Comparison of ENCODE assay signal across 33 cellular contexts in genomic region chr10:75101416-75102251, GRCh38. TPM values are rescaled to one million over a fixed set of nuclear protein-coding genes. Genes with fewer than 3 reads are reported as not detected.
DNase-seq lines count a peak whose midpoint lies in the region; ATAC-seq, FAIRE-seq and TF ChIP-seq lines count a peak whose summit lies in the region.
"Had no signal": no experiment of that assay in that cellular context is flagged by ENCODE, and none has a peak within 500 bp of the region (broad histone marks: within the 10 kb centered on the region; RNA-seq: fewer than 3 reads in every experiment).

No MANE protein-coding gene starts in this region.

- peak overlapping the region; percentile 18; the same call in 1 of the 2 replicates for H2AFZ ChIP-seq in GM23338
- H2AFZ ChIP-seq in H1 (ENCODE audit: low read length): no peak overlapping the region

- no peak overlapping the region for H2BK120ac ChIP-seq in H1 (replicated peaks; ENCODE audit: low read depth, low read length)

- H2AK5ac ChIP-seq in H1 (ENCODE audit: low read depth, low read length): no peak overlapping the region; the same call in 1 of the 2 replicates

- H2BK12ac ChIP-seq in H1 (ENCODE audit: low read depth, low read length): no peak overlapping the region

- WGBS in H1 (ENCODE audit: extremely low coverage in 1 of 2, insufficient coverage in 1 of 2, insufficient read length in 1 of 2, insufficient replicate concordance in 2 of 2, low coverage in 1 of 2, low lambda C conversion rate in 2 of 2, missing lambda C conversion rate in 1 of 2), 2 experiments: 92% methylated on average over 11 of the region's 12 CpGs; no CpG with 5 or more reads in 1 of the 2 experiments
- WGBS in right cardiac atrium: 84% methylated on average over 12 of the region's 12 CpGs
- WGBS in sigmoid colon, 2 donors: 93 to 95% methylated on average over 12 of the region's 12 CpGs

- no peak overlapping the region for H3K4ac ChIP-seq in H1 (replicated peaks; ENCODE audit: insufficient read length, low read depth, low read length)

- no peaks in the 10 kb centered on the region for H3K9me3 Mint-ChIP-seq in GM23338
- H3K9me3 Mint-ChIP-seq in activated CD8-positive, alpha-beta memory T cell treated with anti-CD3 and anti-CD28 coated beads, Interleukin-2, amount 10 ng/mL, durations not matched to agents 7 days and 5 days (ENCODE audit: low read depth): no peaks in the 10 kb centered on the region
- H3K9me3 Mint-ChIP-seq: activated T-helper 17 cell treated with anti-CD3 and anti-CD28 coated beads, Interleukin-2, amount 50 U/mL, for 72 hours; CD4-positive, alpha-beta memory T cell; HFFc6 had no signal

- H3K79me2 ChIP-seq in GM23338 (replicated peaks; ENCODE audit: insufficient read depth) (no peaks in the 10 kb centered on the region), H1 (ENCODE audit: control insufficient read depth in 1 of 2, insufficient read depth in 2 of 2, low read length in 2 of 2) (no peaks in the 10 kb centered on the region)

- H3K27me3 ChIP-seq in GM23338 (ENCODE audit: insufficient read depth) (no peaks in the 10 kb centered on the region), H1 (replicated peaks in 1 of 4; ENCODE audit: control insufficient read depth in 3 of 4, extremely low read depth in 1 of 4, insufficient read depth in 3 of 4, low read length in 3 of 4) (no peaks in the 10 kb centered on the region), right cardiac atrium (ENCODE audit: control insufficient read depth, insufficient read depth) (no peaks in the 10 kb centered on the region), sigmoid colon (no peaks in the 10 kb centered on the region)
- H3K27me3 ChIP-seq: cardiac muscle cell, colonic mucosa, neutrophil, Peyer's patch had no signal

- H3K56ac ChIP-seq in H1 (replicated peaks; ENCODE audit: insufficient read length, low read depth, low read length): no peak overlapping the region

- H3K23ac ChIP-seq in H1 (ENCODE audit: insufficient read length): no peak overlapping the region

- H4K91ac ChIP-seq in H1 (replicated peaks; ENCODE audit: insufficient read length, low read length): no peak overlapping the region

- H2BK15ac ChIP-seq in H1 (ENCODE audit: low read length): no peak overlapping the region

- no peaks in the 10 kb centered on the region for H3K36me3 Mint-ChIP-seq in GM23338 (ENCODE audit: low read depth)
- H3K36me3 Mint-ChIP-seq in activated CD8-positive, alpha-beta memory T cell treated with anti-CD3 and anti-CD28 coated beads, Interleukin-2, amount 10 ng/mL, durations not matched to agents 7 days and 5 days: no peaks in the 10 kb centered on the region
- H3K36me3 Mint-ChIP-seq: activated naive CD8-positive, alpha-beta T cell; CD4-positive, alpha-beta memory T cell had no signal

- H4K8ac ChIP-seq in H1 (ENCODE audit: extremely low read depth, insufficient read depth, low read length): peak overlapping the region; percentile 42; the same call in 1 of the 2 replicates

- H3K27ac ChIP-seq in GM23338 (ENCODE audit: low read depth) (no peak overlapping the region), H1 (ENCODE audit: low read depth, low read length) (no peak overlapping the region), right cardiac atrium (ENCODE audit: low read length) (peak overlapping the region; percentile 26), sigmoid colon (no peak overlapping the region)
- H3K27ac ChIP-seq: cardiac muscle cell, colonic mucosa, epithelial cell of prostate, HL-60, neutrophil, Peyer's patch, skin epidermis had no signal

- TF ChIP-seq RAD21 in H1 (IDR thresholded peaks at IDR 0.05 in 1 of 2, conservative IDR thresholded peaks at IDR 0.05 in 1 of 2; ENCODE audit: low read depth in 2 of 2, low read length in 2 of 2): no peak

- no peaks in the 10 kb centered on the region for H3K23me2 ChIP-seq in H1 (ENCODE audit: low read depth, low read length)

- peaks cover 35% of the 10 kb centered on the region for H3K4me1 Mint-ChIP-seq in GM23338
- H3K4me1 Mint-ChIP-seq in activated CD8-positive, alpha-beta memory T cell treated with anti-CD3 and anti-CD28 coated beads, Interleukin-2, amount 10 ng/mL, durations not matched to agents 7 days and 5 days: peaks cover 2% of the 10 kb centered on the region
- H3K4me1 Mint-ChIP-seq: activated T-helper 17 cell treated with anti-CD3 and anti-CD28 coated beads, Interleukin-2, amount 50 U/mL, for 72 hours; B cell had no signal

- no peak overlapping the region for H3K18ac ChIP-seq in H1 (ENCODE audit: extremely low read depth, low read length)

- H3K36me3 ChIP-seq in GM23338 (ENCODE audit: insufficient read depth): no peaks in the 10 kb centered on the region
- H3K36me3 ChIP-seq in H1 (ENCODE audit: control insufficient read depth in 2 of 4, insufficient read depth in 4 of 4, low read length in 3 of 4): no peaks in the 10 kb centered on the region
- no peaks in the 10 kb centered on the region for H3K36me3 ChIP-seq in sigmoid colon
- H3K36me3 ChIP-seq: cardiac muscle cell, colonic mucosa, neutrophil, Peyer's patch had no signal

- ATAC-seq in GM23338 (no peak), right cardiac atrium (peak; percentile 47 to 52), HG02588 (IDR thresholded peaks at IDR 0.05; ENCODE audit: unreplicated experiment) (no peak), GM19351 (IDR thresholded peaks at IDR 0.05; ENCODE audit: unreplicated experiment) (no peak)
- no peak for ATAC-seq in activated CD8-positive, alpha-beta memory T cell treated with anti-CD3 and anti-CD28 coated beads, Interleukin-2, amount 10 ng/mL, durations not matched to agents 7 days and 5 days
- ATAC-seq: activated CD8-positive, alpha-beta T cell treated with anti-CD3 and anti-CD28 coated beads, Interleukin-2, amount 10 ng/mL, durations not matched to agents 7 days and 5 days; activated T-helper 17 cell treated with anti-CD3 and anti-CD28 coated beads, Interleukin-2, amount 50 U/mL, for 72 hours; left lobe of liver had no signal

- 0 out of 2 replicates have a peak, but pooled peaks cover 9% of the 10 kb centered on the region for H3F3A ChIP-seq in GM23338 (replicated peaks; ENCODE audit: low read depth)

- H3K4me1 ChIP-seq in GM23338 (ENCODE audit: insufficient read depth) (peaks cover 18% of the 10 kb centered on the region), H1 (replicated peaks in 1 of 4; ENCODE audit: control insufficient read depth in 3 of 4, insufficient read depth in 4 of 4, low read length in 3 of 4) (peaks cover 0 to 22% (median 13%) of the 10 kb centered on the region in 4 experiments; a peak in 6 of 7 replicates), right cardiac atrium (ENCODE audit: control insufficient read depth, insufficient read depth, low read length) (no peaks in the 10 kb centered on the region), sigmoid colon (peaks cover 0 to 8% (median 5%) of the 10 kb centered on the region in 4 donors)
- H3K4me1 ChIP-seq: colonic mucosa, Peyer's patch had no signal

- DNase-seq in GM23338 (ENCODE audit: low spot score) (no peak), H1 (ENCODE audit: low read depth in 1 of 2, low spot score in 2 of 2) (no peak), right cardiac atrium (peak in 1 of 3 donors; percentile 69), sigmoid colon (peak; percentile 35)
- no peak for DNase-seq in activated CD8-positive, alpha-beta memory T cell treated with anti-CD3 and anti-CD28 coated beads, Interleukin-2, amount 10 ng/mL, durations not matched to agents 7 days and 5 days
- DNase-seq: activated CD8-positive, alpha-beta T cell treated with anti-CD3 and anti-CD28 coated beads, Interleukin-2, amount 10 ng/mL, durations not matched to agents 7 days and 5 days; CD4-positive, alpha-beta memory T cell; colonic mucosa; DND-41; effector CD8-positive, alpha-beta T cell; HFFc6; Karpas-422; mesenchymal stem cell; NCI-H1436; NCI-H2107; NCI-H345; SIG-M5; stimulated activated naive CD4-positive, alpha-beta T cell treated with Interleukin-2 at 50 U/mL for 16 hours; SW 1271 had no signal

- 0 out of 2 replicates have a peak overlapping the region, but pooled peaks have one; percentile 35 for H2BK5ac ChIP-seq in H1 (ENCODE audit: low read depth, low read length)

- no peak overlapping the region for H3K9ac ChIP-seq in H1 (replicated peaks in 1 of 4; ENCODE audit: extremely low read depth in 1 of 4, low read depth in 3 of 4, low read length in 3 of 4)

- H3K4me3 ChIP-seq in GM23338 (no peak overlapping the region), H1 (ENCODE audit: extremely low read depth in 1 of 4, insufficient read depth in 2 of 4, low read depth in 3 of 4, low read length in 4 of 4) (no peak overlapping the region), right cardiac atrium (ENCODE audit: low read length) (no peak overlapping the region), sigmoid colon (no peak overlapping the region)
- H3K4me3 ChIP-seq: cardiac muscle cell, colonic mucosa, Peyer's patch, skin epidermis had no signal

- TF ChIP-seq EP300 in H1 (IDR thresholded peaks at IDR 0.05; ENCODE audit: borderline replicate concordance in 1 of 2, low read depth in 2 of 2, low read length in 2 of 2) (no peak), sigmoid colon (IDR thresholded peaks at IDR 0.05) (no peak)

- POLR2A ChIA-PET in H1 (lab: Charles Lee; ENCODE audit: partially characterized antibody): interaction anchor here (0.8 to 2.0 kb wide), 2 partner anchors 9 to 951 kb away, joined by 3 to 7 read pairs; partner anchors contain the start of genes AP3M1 and SAMD8

- TF ChIP-seq POLR2A in H1 (IDR thresholded peaks at IDR 0.05; ENCODE audit: control extremely low read depth in 1 of 2, low read depth in 2 of 2, low read length in 2 of 2) (no peak), sigmoid colon (IDR thresholded peaks at IDR 0.05) (no peak)

- TF ChIP-seq CTCF in GM23338 (conservative IDR thresholded peaks at IDR 0.05; ENCODE audit: low read depth in 2 of 2): no peak
- no peak for TF ChIP-seq CTCF in H1 (IDR thresholded peaks at IDR 0.05; ENCODE audit: control extremely low read depth in 1 of 3, insufficient read depth in 1 of 3, low read depth in 1 of 3, low read length in 3 of 3)
- no peak for TF ChIP-seq CTCF in sigmoid colon (IDR thresholded peaks at IDR 0.05)

- H3K9me3 ChIP-seq in H1 (ENCODE audit: insufficient read depth in 2 of 2, low read depth in 1 of 2, low read length in 1 of 2): no peaks in the 10 kb centered on the region
- H3K9me3 ChIP-seq in right cardiac atrium (ENCODE audit: control insufficient read depth, low read length): no peaks in the 10 kb centered on the region
- H3K9me3 ChIP-seq in sigmoid colon: no peaks in the 10 kb centered on the region
- H3K9me3 ChIP-seq: colonic mucosa, neutrophil, Peyer's patch had no signal

- no peaks in the 10 kb centered on the region for H3K9me2 ChIP-seq in GM23338 (ENCODE audit: insufficient read depth)

- H4K20me1 ChIP-seq in GM23338 (replicated peaks; ENCODE audit: insufficient read depth): no peaks in the 10 kb centered on the region
- no peaks in the 10 kb centered on the region for H4K20me1 ChIP-seq in H1 (replicated peaks in 1 of 2; ENCODE audit: control insufficient read depth in 1 of 2, insufficient read depth in 2 of 2, low read length in 2 of 2)

- no peaks in the 10 kb centered on the region; the same call in 1 of the 2 replicates for H3K79me1 ChIP-seq in H1 (ENCODE audit: low read depth, low read length)

- intact Hi-C loops in right cardiac atrium (cut with DNase I) (loop anchor here in 3 of 4 donors (5.0 to 10.0 kb wide), 4 partner anchors 277 to 859 kb away; partner anchors contain the start of gene KAT6B (in 1 of the 3)), sigmoid colon (cut with DNase I) (loop anchor here (2.0 to 5.0 kb wide), 2 partner anchors 79 to 857 kb away; no protein-coding TSS in a partner anchor)

- H3K14ac ChIP-seq in H1 (ENCODE audit: insufficient read length): no peak overlapping the region

- no peak overlapping the region for H3K4me3 Mint-ChIP-seq in GM23338
- H3K4me3 Mint-ChIP-seq in activated CD8-positive, alpha-beta memory T cell treated with anti-CD3 and anti-CD28 coated beads, Interleukin-2, amount 10 ng/mL, durations not matched to agents 7 days and 5 days: no peak overlapping the region
- H3K4me3 Mint-ChIP-seq: activated CD8-positive, alpha-beta T cell treated with anti-CD3 and anti-CD28 coated beads, Interleukin-2, amount 10 ng/mL, durations not matched to agents 7 days and 5 days; activated naive CD8-positive, alpha-beta T cell; activated T-helper 17 cell treated with anti-CD3 and anti-CD28 coated beads, Interleukin-2, amount 50 U/mL, for 72 hours; B cell; CD4-positive, alpha-beta memory T cell; HFFc6 had no signal

- H3K4me2 ChIP-seq in GM23338: no peak overlapping the region
- H3K4me2 ChIP-seq in H1 (ENCODE audit: insufficient read depth in 1 of 2, low read depth in 2 of 2, low read length in 2 of 2): no peak overlapping the region

- FAIRE-seq in H1 (lab: Jason Lieb, UNC): no peak
- FAIRE-seq: D721Med had no signal

- H2BK20ac ChIP-seq in H1 (ENCODE audit: low read length): no peak overlapping the region

- peaks cover 8% of the 10 kb centered on the region for H3K27me3 Mint-ChIP-seq in GM23338 (ENCODE audit: insufficient read depth, low read depth, poor library complexity)
- H3K27me3 Mint-ChIP-seq in activated CD8-positive, alpha-beta memory T cell treated with anti-CD3 and anti-CD28 coated beads, Interleukin-2, amount 10 ng/mL, durations not matched to agents 7 days and 5 days: no peaks in the 10 kb centered on the region
- H3K27me3 Mint-ChIP-seq: activated naive CD8-positive, alpha-beta T cell; activated T-helper 17 cell treated with anti-CD3 and anti-CD28 coated beads, Interleukin-2, amount 50 U/mL, for 72 hours; B cell; CD4-positive, alpha-beta memory T cell had no signal

- no peak overlapping the region for H4K5ac ChIP-seq in H1 (ENCODE audit: insufficient read length, low read depth, low read length)

- CTCF ChIA-PET in H1 (lab: Charles Lee; ENCODE audit: partially characterized antibody): interaction anchor here (0.5 to 7.1 kb wide), 7 partner anchors 14 to 135 kb away, joined by 3 to 44 read pairs (median 8); partner anchors contain the start of gene COMTD1
- CTCF ChIA-PET in activated CD8-positive, alpha-beta memory T cell treated with anti-CD3 and anti-CD28 coated beads, Interleukin-2, amount 10 ng/mL, durations not matched to agents 7 days and 5 days (lab: Charles Lee): interaction anchor here (0.6 to 3.6 kb wide), 8 partner anchors 82 to 858 kb away, joined by 3 to 13 read pairs (median 3); partner anchors contain the start of gene COMTD1

- no peak overlapping the region for H3K27ac Mint-ChIP-seq in GM23338
- no peak overlapping the region for H3K27ac Mint-ChIP-seq in activated CD8-positive, alpha-beta memory T cell treated with anti-CD3 and anti-CD28 coated beads, Interleukin-2, amount 10 ng/mL, durations not matched to agents 7 days and 5 days
- H3K27ac Mint-ChIP-seq: activated CD8-positive, alpha-beta T cell treated with anti-CD3 and anti-CD28 coated beads, Interleukin-2, amount 10 ng/mL, durations not matched to agents 7 days and 5 days; activated naive CD8-positive, alpha-beta T cell; activated T-helper 17 cell treated with anti-CD3 and anti-CD28 coated beads, Interleukin-2, amount 50 U/mL, for 72 hours; B cell; HFFc6; progenitor cell of endocrine pancreas had no signal

RNA-seq across cellular contexts. Expression of gene SAMD8, which starts 9.8 kb away (rescaled TPM):
- 26.4 and 28.4 TPM in 2 replicates for total RNA-seq in GM23338 (2014; rRNA removed; shearing (Covaris generic))
- 6.4 and 7.8 TPM in 2 replicates for polyA plus RNA-seq in GM23338 (2016; fragmentation: Nextera tagmentation; extraction: Ambion mirVana)
- total RNA-seq in H1 (2021; fragmentation: NEBNext Ultra II Directional; extraction: Animal tissue kit (Norgen Biotek cat#: 25700)): 16.6 and 20.9 TPM in 2 replicates
- polyA plus RNA-seq in H1 (2011; rRNA removed): 9.3 and 11.7 TPM in 2 replicates
- polyA plus RNA-seq in H1 (2011; cell fraction: cytosol; rRNA removed): 10.1 TPM
- polyA plus RNA-seq in H1 (2011; cell fraction: nucleus; rRNA removed): 6.1 TPM
- polyA plus RNA-seq in H1 (2012, experiment 1 of 2): 4.6 to 8.5 TPM (median 6.8 TPM) in 4 replicates
- polyA plus RNA-seq in H1 (2012, experiment 2 of 2): 1.3 TPM
- polyA plus RNA-seq in H1 (2013, experiment 1 of 2): 10.8 TPM
- 11.6 TPM for polyA plus RNA-seq in H1 (2013, experiment 2 of 2)
- 37.7 and 50.7 TPM in 2 replicates for polyA minus RNA-seq in H1 (2011; rRNA and poly(A)+ RNA removed)
- 11.7 TPM for polyA minus RNA-seq in H1 (2011; cell fraction: cytosol; rRNA and poly(A)+ RNA removed)
- 22.2 TPM for polyA minus RNA-seq in H1 (2011; cell fraction: nucleus; rRNA and poly(A)+ RNA removed)
- 10 to 100 TPM; 21.4 to 26.7 (median 24.5) TPM for total RNA-seq in right cardiac atrium
- 8.8 TPM for polyA plus RNA-seq in right cardiac atrium
- 10 to 100 TPM; 25.0 to 37.5 (median 28.8) TPM for total RNA-seq in sigmoid colon
- polyA plus RNA-seq in sigmoid colon: 1 to 10 TPM; 2.1 to 6.3 (median 3.0) TPM
- 10 to 100 TPM; 13.8 TPM for total RNA-seq in activated CD8-positive, alpha-beta memory T cell treated with anti-CD3 and anti-CD28 coated beads, Interleukin-2, amount 10 ng/mL, durations not matched to agents 7 days and 5 days

Comparison
In these comparisons a context has a peak if more than half of its experiments do, and no peak if none do; other contexts are left out.
1. ATAC-seq: peak in right cardiac atrium (2 of 2); none in GM23338 (single experiment), activated CD8-positive, alpha-beta memory T cell treated with anti-CD3 and anti-CD28 coated beads, Interleukin-2, amount 10 ng/mL, durations not matched to agents 7 days and 5 days (single experiment), HG02588 (single experiment) and GM19351 (single experiment).